Comparison of ENCODE assay signal across 14 cellular contexts in the genomic region with DNA sequence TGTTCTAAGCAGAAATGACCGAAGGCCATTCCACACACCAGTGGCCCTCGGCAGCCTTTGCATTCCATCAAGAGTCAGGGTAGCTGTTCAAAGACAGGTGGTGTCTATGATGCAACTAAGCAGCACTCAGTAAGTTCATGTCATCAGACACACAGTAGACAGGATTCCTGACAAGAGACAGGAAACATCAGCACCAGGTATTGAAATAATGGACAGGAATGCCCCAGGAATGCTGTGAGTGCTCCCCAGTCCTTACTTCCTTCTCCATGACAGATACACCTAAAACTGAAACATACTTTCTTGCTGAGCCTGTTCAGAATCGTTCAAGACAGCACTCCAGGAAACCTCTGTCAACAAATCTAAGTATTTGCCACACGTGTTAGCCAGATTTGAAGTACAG.
"Had no signal": no experiment of that assay in that cellular context is flagged by ENCODE, and none has a peak within 500 bp of the region (broad histone marks: within the 10 kb centered on the region; RNA-seq: fewer than 3 reads in every experiment).

No MANE protein-coding gene starts in this region.

- H3K4me3 Mint-ChIP-seq: activated CD4-positive, alpha-beta T cell treated with anti-CD3 and anti-CD28 coated beads, Interleukin-2, amount 10 ng/mL, durations not matched to agents 7 days and 5 days; brain; neural progenitor cell had no signal

- FAIRE-seq: TTC549 had no signal

- H3K27ac Mint-ChIP-seq: activated CD4-positive, alpha-beta T cell treated with anti-CD3 and anti-CD28 coated beads, Interleukin-2, amount 10 ng/mL, durations not matched to agents 7 days and 5 days; activated naive CD4-positive, alpha-beta T cell treated with anti-CD3 and anti-CD28 coated beads, Interleukin-2, amount 50 U/mL, for 72 hours; neural progenitor cell had no signal

- H3K27me3 Mint-ChIP-seq: activated CD4-positive, alpha-beta T cell treated with anti-CD3 and anti-CD28 coated beads, Interleukin-2, amount 10 ng/mL, durations not matched to agents 7 days and 5 days; brain had no signal

- ATAC-seq: activated naive CD4-positive, alpha-beta T cell treated with anti-CD3 and anti-CD28 coated beads, Interleukin-2, amount 50 U/mL, for 72 hours; left ventricle myocardium superior had no signal

- H3K27me3 ChIP-seq: esophagus muscularis mucosa, ovary, tibial artery had no signal

- H3K4me3 ChIP-seq: esophagus muscularis mucosa, neural progenitor cell, ovary, tibial artery had no signal

- H3K36me3 Mint-ChIP-seq: activated naive CD4-positive, alpha-beta T cell treated with anti-CD3 and anti-CD28 coated beads, Interleukin-2, amount 50 U/mL, for 72 hours; neural progenitor cell had no signal

- H3K4me1 ChIP-seq: neural progenitor cell had no signal

- H3K9me3 ChIP-seq: esophagus muscularis mucosa, ovary, tibial artery had no signal

- H3K36me3 ChIP-seq: neural progenitor cell, ovary had no signal

- H3K27ac ChIP-seq: esophagus muscularis mucosa, neural progenitor cell, ovary, tibial artery had no signal

- H3K9me3 Mint-ChIP-seq: activated CD4-positive, alpha-beta T cell treated with anti-CD3 and anti-CD28 coated beads, Interleukin-2, amount 10 ng/mL, durations not matched to agents 7 days and 5 days; activated naive CD4-positive, alpha-beta T cell treated with anti-CD3 and anti-CD28 coated beads, Interleukin-2, amount 50 U/mL, for 72 hours; brain; neural progenitor cell had no signal

- DNase-seq: activated CD4-positive, alpha-beta T cell treated with anti-CD3 and anti-CD28 coated beads, Interleukin-2, amount 10 ng/mL, durations not matched to agents 7 days and 5 days; activated CD4-positive, CD25-positive, alpha-beta regulatory T cell; activated effector memory CD4-positive, alpha-beta T cell treated with Interleukin-2 at 50 U/mL for 16 hours; amniotic stem cell; dermis blood vessel endothelial cell; left ventricle myocardium superior; ovary; T-helper 2 cell; tibial artery had no signal
